ENCODE assay signal across 15 cellular contexts in genomic region chr5:54900906-54901725, GRCh38.
DNase-seq lines count a peak whose midpoint lies in the region; ATAC-seq and TF ChIP-seq lines count a peak whose summit lies in the region.
"Had no signal": no experiment of that assay in that cellular context is flagged by ENCODE, and none has a peak within 500 bp of the region (broad histone marks: within the 10 kb centered on the region; RNA-seq: fewer than 3 reads in every experiment).

No MANE protein-coding gene starts in this region.

- no peaks in the 10 kb centered on the region for H4K20me1 ChIP-seq in BLaER1 treated with 17β-estradiol and CSF1 and Interleukin-3, amounts not matched to agents 10 nM and 100 nM
- no peaks in the 10 kb centered on the region for H4K20me1 ChIP-seq in fibroblast of lung (ENCODE audit: control insufficient read depth, extremely low read depth, insufficient read depth, low read length)
- H4K20me1 ChIP-seq in osteoblast (ENCODE audit: insufficient read depth, low read length): no peaks in the 10 kb centered on the region

- DNase-seq in NCI-H69 (lab: John Stamatoyannopoulos, UW): peak; percentile 6
- peak; percentile 72 to 95 for DNase-seq in fibroblast of lung (ENCODE audit: low read depth in 2 of 2)
- peak; percentile 82 for DNase-seq in osteoblast (ENCODE audit: insufficient read length, low spot score, missing footprints)
- no peak for DNase-seq in D341Med (ENCODE audit: low spot score)
- DNase-seq in HT-29 (ENCODE audit: low spot score): no peak
- DNase-seq in NCI-H2227 (lab: John Stamatoyannopoulos, UW; ENCODE audit: unreplicated experiment): no peak
- DNase-seq: activated CD8-positive, alpha-beta memory T cell treated with anti-CD3 and anti-CD28 coated beads, Interleukin-2, amount 50 U/mL, for 48 hours; cortex of kidney; NCI-H2029 treated with DMSO at 0.1 percent for 48 hours; spleen; stimulated activated naive CD4-positive, alpha-beta T cell; T-helper 17 cell had no signal

- H3K4me1 ChIP-seq in BLaER1 treated with 17β-estradiol and CSF1 and Interleukin-3, amounts not matched to agents 10 nM and 100 nM: peaks cover 38 to 60% (median 53%) of the 10 kb centered on the region in 10 experiments
- H3K4me1 ChIP-seq in fibroblast of lung (ENCODE audit: control insufficient read depth, extremely low read depth, insufficient read depth, low read length): peaks cover 8% of the 10 kb centered on the region
- peaks cover 17% of the 10 kb centered on the region for H3K4me1 ChIP-seq in osteoblast (ENCODE audit: insufficient read depth, low read length)

- H3K4me3 ChIP-seq in BLaER1 treated with 17β-estradiol and CSF1 and Interleukin-3, amounts not matched to agents 10 nM and 100 nM: no peak overlapping the region; a peak in 1 of 20 replicates
- H3K4me3 ChIP-seq in fibroblast of lung (replicated peaks in 1 of 4; ENCODE audit: control extremely low read depth in 1 of 4, insufficient read depth in 1 of 4, low read depth in 3 of 4, low read length in 4 of 4): no peak overlapping the region
- H3K4me3 ChIP-seq in osteoblast (ENCODE audit: insufficient read depth, low read length): no peak overlapping the region
- H3K4me3 ChIP-seq: spleen had no signal

- peak overlapping the region in 4 of 11 experiments; percentile 36 to 65 (median 43); a peak in 6 of 22 replicates for H3K9ac ChIP-seq in BLaER1 treated with 17β-estradiol and CSF1 and Interleukin-3, amounts not matched to agents 10 nM and 100 nM
- H3K9ac ChIP-seq in fibroblast of lung (ENCODE audit: insufficient read depth, low read length): no peak overlapping the region

- no peaks in the 10 kb centered on the region for H3K36me3 ChIP-seq in BLaER1 treated with 17β-estradiol and CSF1 and Interleukin-3, amounts not matched to agents 10 nM and 100 nM
- H3K36me3 ChIP-seq in fibroblast of lung (ENCODE audit: control insufficient read depth, insufficient read depth, low read length) (no peaks in the 10 kb centered on the region), osteoblast (ENCODE audit: insufficient read depth, low read length) (no peaks in the 10 kb centered on the region)
- H3K36me3 ChIP-seq: spleen had no signal

- peak overlapping the region; percentile 51 to 92 (median 83) for H3K4me2 ChIP-seq in BLaER1 treated with 17β-estradiol and CSF1 and Interleukin-3, amounts not matched to agents 10 nM and 100 nM
- peak overlapping the region; percentile 23 for H3K4me2 ChIP-seq in fibroblast of lung (ENCODE audit: extremely low read depth, insufficient read depth, low read length)
- peak overlapping the region; percentile 49 for H3K4me2 ChIP-seq in osteoblast (ENCODE audit: insufficient read depth, low read length)

- H3K79me2 ChIP-seq in fibroblast of lung (ENCODE audit: control insufficient read depth, insufficient read depth, low read length) (no peaks in the 10 kb centered on the region), osteoblast (ENCODE audit: insufficient read depth, low read length) (no peaks in the 10 kb centered on the region)

- H2AFZ ChIP-seq in fibroblast of lung (ENCODE audit: low read length) (no peak overlapping the region), osteoblast (ENCODE audit: low read length) (peak overlapping the region; percentile 37)

- ATAC-seq in GM21381 (IDR thresholded peaks at IDR 0.05; ENCODE audit: unreplicated experiment): no peak
- ATAC-seq: T-helper 17 cell had no signal

- 0 out of 22 replicates have a peak, but pooled peaks cover 0 to 6% (median 0%) of the 10 kb centered on the region in 11 experiments for H3K27me3 ChIP-seq in BLaER1 treated with 17β-estradiol and CSF1 and Interleukin-3, amounts not matched to agents 10 nM and 100 nM
- peaks cover 2% of the 10 kb centered on the region for H3K27me3 ChIP-seq in fibroblast of lung (ENCODE audit: control insufficient read depth, insufficient read depth, low read length)
- H3K27me3 ChIP-seq in osteoblast (ENCODE audit: insufficient read depth, low read length): peaks cover 22% of the 10 kb centered on the region

- peak overlapping the region in 8 of 11 experiments; percentile 11 to 72 (median 52); a peak in 11 of 22 replicates for H3K27ac ChIP-seq in BLaER1 treated with 17β-estradiol and CSF1 and Interleukin-3, amounts not matched to agents 10 nM and 100 nM
- H3K27ac ChIP-seq in fibroblast of lung (ENCODE audit: insufficient read depth, low read length) (no peak overlapping the region), osteoblast (ENCODE audit: low read depth, low read length) (no peak overlapping the region)
- H3K27ac ChIP-seq: HL-60, spleen had no signal

- TF ChIP-seq CTCF in fibroblast of lung (conservative IDR thresholded peaks at IDR 0.05 in 1 of 2, IDR thresholded peaks at IDR 0.05 in 1 of 2; ENCODE audit: low read depth in 1 of 2, low read length in 2 of 2): no peak
- no peak for TF ChIP-seq CTCF in osteoblast (IDR thresholded peaks at IDR 0.05; ENCODE audit: extremely low read depth, low read depth, low read length)

- H3K9me3 ChIP-seq in BLaER1 treated with 17β-estradiol and CSF1 and Interleukin-3, amounts not matched to agents 10 nM and 100 nM (replicated peaks in 1 of 11): no peaks in the 10 kb centered on the region
- no peaks in the 10 kb centered on the region for H3K9me3 ChIP-seq in fibroblast of lung (ENCODE audit: control insufficient read depth, insufficient read depth, low read depth, low read length)
- H3K9me3 ChIP-seq in osteoblast (ENCODE audit: low read depth, low read length): no peaks in the 10 kb centered on the region
- H3K9me3 ChIP-seq: spleen had no signal

Comparison
In these comparisons a context has a peak if more than half of its experiments do, and no peak if none do; other contexts are left out.
1. H3K27ac ChIP-seq: peak in BLaER1 treated with 17β-estradiol and CSF1 and Interleukin-3, amounts not matched to agents 10 nM and 100 nM (8 of 11); none in fibroblast of lung (single experiment) and osteoblast (single experiment).
2. H3K4me2 ChIP-seq: peak in every context shown above with its lines; median percentile 83 in BLaER1 treated with 17β-estradiol and CSF1 and Interleukin-3, amounts not matched to agents 10 nM and 100 nM; 49 in osteoblast; 23 in fibroblast of lung.
3. DNase-seq: peak in NCI-H69 (single experiment), fibroblast of lung (2 of 2) and osteoblast (single experiment); none in D341Med (single experiment), HT-29 (single experiment) and NCI-H2227 (single experiment).